Comparison of ENCODE assay signal across 8 cellular contexts in genomic region chr11:122100222-122101080, GRCh38.
DNase-seq lines count a peak whose midpoint lies in the region; ATAC-seq and TF ChIP-seq lines count a peak whose summit lies in the region.

No MANE protein-coding gene starts in this region.

- H3K27ac Mint-ChIP-seq in T-helper 2 cell treated with Interferon-gamma antibody and Interleukin-4, amounts not matched to agents 5 μg/mL and 100 μg/mL, for 36 hours, result no peak overlapping the region

- H3K4me1 Mint-ChIP-seq in T-helper 2 cell treated with Interferon-gamma antibody and Interleukin-4, amounts not matched to agents 5 μg/mL and 100 μg/mL, for 36 hours (ENCODE audit: low read depth), result peaks cover 8% of the 10 kb centered on the region

- H3K9ac ChIP-seq in adipocyte (ENCODE audit: low read length), result peak overlapping the region; percentile 99

- H3K9me3 Mint-ChIP-seq in T-helper 2 cell treated with Interferon-gamma antibody and Interleukin-4, amounts not matched to agents 5 μg/mL and 100 μg/mL, for 36 hours, result no peaks in the 10 kb centered on the region

- no peaks in the 10 kb centered on the region for H3K36me3 Mint-ChIP-seq in T-helper 2 cell treated with Interferon-gamma antibody and Interleukin-4, amounts not matched to agents 5 μg/mL and 100 μg/mL, for 36 hours (ENCODE audit: low read depth)

- no peak overlapping the region for H3K4me3 Mint-ChIP-seq in T-helper 2 cell treated with Interferon-gamma antibody and Interleukin-4, amounts not matched to agents 5 μg/mL and 100 μg/mL, for 36 hours

- H3K4me1 ChIP-seq in adipocyte (ENCODE audit: control insufficient read depth, insufficient read depth, low read length), result peaks cover 39% of the 10 kb centered on the region

- peaks cover 37% of the 10 kb centered on the region for H3K27me3 Mint-ChIP-seq in T-helper 2 cell treated with Interferon-gamma antibody and Interleukin-4, amounts not matched to agents 5 μg/mL and 100 μg/mL, for 36 hours (ENCODE audit: low read depth)

- peaks cover under 1% of the 10 kb centered on the region for H3K36me3 ChIP-seq in adipocyte (ENCODE audit: control insufficient read depth, insufficient read depth, low read length, severe bottlenecking)

- DNase-seq in GM04504 (ENCODE audit: low read depth), result peak; percentile 58
- DNase-seq in adipocyte (ENCODE audit: low read depth), result peak; percentile 88
- DNase-seq in hippocampal formation (lab: John Stamatoyannopoulos, UW), result peak; percentile 56 to 77
- DNase-seq in retinal pigment epithelial cell (ENCODE audit: low read depth), result no peak
- DNase-seq in activated gamma-delta T cell (lab: John Stamatoyannopoulos, UW), result no peak
- DNase-seq in T-helper 2 cell treated with Interferon-gamma antibody and Interleukin-4, amounts not matched to agents 5 μg/mL and 100 μg/mL, for 36 hours (ENCODE audit: low spot score), result no peak

- H3K4me3 ChIP-seq in adipocyte (ENCODE audit: low read length) (peak overlapping the region; percentile 97), retinal pigment epithelial cell (ENCODE audit: low read length) (peak overlapping the region; percentile 96)

- ATAC-seq in HG03460 (IDR thresholded peaks at IDR 0.05; ENCODE audit: unreplicated experiment) (no peak), HG03565 (IDR thresholded peaks at IDR 0.05; ENCODE audit: unreplicated experiment) (no peak)

- no peak for TF ChIP-seq CTCF in retinal pigment epithelial cell (conservative IDR thresholded peaks at IDR 0.05; ENCODE audit: low read depth, low read length)

- H3K27me3 ChIP-seq in adipocyte (replicated peaks; ENCODE audit: control insufficient read depth, insufficient read depth, low read length), result no peaks in the 10 kb centered on the region

- no peaks in the 10 kb centered on the region for H3K9me3 ChIP-seq in adipocyte (ENCODE audit: control insufficient read depth, low read length)

Comparison
In these comparisons a context has a peak if more than half of its experiments do, and no peak if none do; other contexts are left out.
1. DNase-seq: peak in GM04504 (single experiment), adipocyte (single experiment) and hippocampal formation (2 of 2); none in retinal pigment epithelial cell (single experiment), activated gamma-delta T cell (single experiment) and T-helper 2 cell treated with Interferon-gamma antibody and Interleukin-4, amounts not matched to agents 5 μg/mL and 100 μg/mL, for 36 hours (single experiment).